8 cellular contexts compared by ENCODE assay signal in genomic region chr3:9779721-9780450, GRCh38. TPM values are rescaled to one million over a fixed set of nuclear protein-coding genes. Genes with fewer than 3 reads are reported as not detected.
A peak's percentile ranks its signal among the peaks of the same experiment; 100 is the strongest.
DNase-seq lines count a peak whose midpoint lies in the region; ATAC-seq and TF ChIP-seq lines count a peak whose summit lies in the region.

No MANE protein-coding gene starts in this region.

- H3K9me3 ChIP-seq in breast epithelium (no peaks in the 10 kb centered on the region), lower lobe of right lung (no peaks in the 10 kb centered on the region)

- no peak overlapping the region for H3K27ac Mint-ChIP-seq in MCF 10A (ENCODE audit: low read depth, unreplicated experiment)
- peak overlapping the region; percentile 97 for H3K27ac Mint-ChIP-seq in activated CD8-positive, alpha-beta T cell treated with anti-CD3 and anti-CD28 coated beads for 36 hours

- DNase-seq in MCF 10A (ENCODE audit: unreplicated experiment) (no peak), breast epithelium (ENCODE audit: low spot score in 2 of 2) (no peak), lower lobe of right lung (peak; percentile 57), dedifferentiated amniotic fluid mesenchymal stem cell (ENCODE audit: extremely low spot score) (no peak), cerebellum (ENCODE audit: low spot score) (no peak)
- DNase-seq in activated CD8-positive, alpha-beta T cell treated with anti-CD3 and anti-CD28 coated beads for 36 hours, result peak; percentile 79

- TF ChIP-seq CTCF in MCF 10A (IDR thresholded peaks at IDR 0.05; ENCODE audit: unreplicated experiment) (no peak), breast epithelium (IDR thresholded peaks at IDR 0.05) (no peak), lower lobe of right lung (IDR thresholded peaks at IDR 0.05) (no peak)
- no peak for TF ChIP-seq CTCF in activated CD8-positive, alpha-beta T cell treated with anti-CD3 and anti-CD28 coated beads for 36 hours (IDR thresholded peaks at IDR 0.05)

- peaks cover 16% of the 10 kb centered on the region for H3K4me1 Mint-ChIP-seq in MCF 10A (ENCODE audit: insufficient read depth, unreplicated experiment)
- H3K4me1 Mint-ChIP-seq in activated CD8-positive, alpha-beta T cell treated with anti-CD3 and anti-CD28 coated beads for 36 hours (ENCODE audit: low read depth), result peaks cover 64% of the 10 kb centered on the region

- peaks cover 22% of the 10 kb centered on the region for H3K36me3 Mint-ChIP-seq in MCF 10A (ENCODE audit: insufficient read depth, unreplicated experiment)
- peaks cover 33% of the 10 kb centered on the region for H3K36me3 Mint-ChIP-seq in activated CD8-positive, alpha-beta T cell treated with anti-CD3 and anti-CD28 coated beads for 36 hours (ENCODE audit: low read depth)

- H3K9me3 Mint-ChIP-seq in MCF 10A (ENCODE audit: unreplicated experiment), result no peaks in the 10 kb centered on the region
- peaks cover 1% of the 10 kb centered on the region for H3K9me3 Mint-ChIP-seq in activated CD8-positive, alpha-beta T cell treated with anti-CD3 and anti-CD28 coated beads for 36 hours

- H3K27me3 ChIP-seq in breast epithelium, result no peaks in the 10 kb centered on the region
- no peaks in the 10 kb centered on the region for H3K27me3 ChIP-seq in lower lobe of right lung (ENCODE audit: low read depth)

- BruUV-seq in MCF 10A (replicated peaks; lab: Mats Ljungman, UMichigan), result TSS peak; percentile 71

- H3K27ac ChIP-seq in breast epithelium (peak overlapping the region in 1 of 2 donors; percentile 43), lower lobe of right lung (peak overlapping the region; percentile 71)

- H3K4me1 ChIP-seq in breast epithelium, result no peaks in the 10 kb centered on the region
- H3K4me1 ChIP-seq in lower lobe of right lung, result peaks cover 26% of the 10 kb centered on the region

- H3K4me3 ChIP-seq in breast epithelium, result no peak overlapping the region
- H3K4me3 ChIP-seq in lower lobe of right lung, result no peak overlapping the region

- POLR2A ChIA-PET in MCF 10A (lab: Yijun Ruan, JAX), result interaction anchor here (1.2 to 2.3 kb wide), 2 partner anchors 11 to 13 kb away, joined by 3 to 7 read pairs; partner anchors contain the start of genes ARPC4 and TADA3
- POLR2A ChIA-PET in activated CD8-positive, alpha-beta T cell treated with anti-CD3 and anti-CD28 coated beads for 36 hours (lab: Charles Lee), result interaction anchor here (0.7 to 2.6 kb wide), 12 partner anchors 8 to 383 kb away, joined by 3 to 16 read pairs (median 5); partner anchors contain the start of genes ARPC4, CAMK1 and TADA3

- no peak for TF ChIP-seq POLR2A in breast epithelium (IDR thresholded peaks at IDR 0.05)

- no peak overlapping the region for H3K4me3 Mint-ChIP-seq in MCF 10A (ENCODE audit: unreplicated experiment)
- H3K4me3 Mint-ChIP-seq in activated CD8-positive, alpha-beta T cell treated with anti-CD3 and anti-CD28 coated beads for 36 hours, result peak overlapping the region; percentile 22

- H3K36me3 ChIP-seq in breast epithelium (no peaks in the 10 kb centered on the region), lower lobe of right lung (peaks cover 50% of the 10 kb centered on the region)

- CTCF ChIA-PET in MCF 10A (lab: Yijun Ruan, JAX), result interaction anchor here (0.7 kb wide), 1 partner anchor 11 kb away, joined by 3 read pairs; no protein-coding TSS in a partner anchor
- CTCF ChIA-PET in activated CD8-positive, alpha-beta T cell treated with anti-CD3 and anti-CD28 coated beads for 36 hours (lab: Charles Lee), result interaction anchor here (1.0 to 2.0 kb wide), 4 partner anchors 9 to 29 kb away, joined by 3 to 7 read pairs (median 4); partner anchors contain the start of gene ARPC4

- intact Hi-C loops in MCF 10A (cut with micrococcal nuclease) (no loop called here), breast epithelium (cut with DNase I; ENCODE audit: low total_unique reads) (no loop called here), lower lobe of right lung (cut with DNase I) (no loop called here)
- intact Hi-C loops in activated CD8-positive, alpha-beta T cell treated with anti-CD3 and anti-CD28 coated beads for 36 hours (cut with micrococcal nuclease), result no loop called here

- no peaks in the 10 kb centered on the region for H3K27me3 Mint-ChIP-seq in MCF 10A (ENCODE audit: insufficient read depth, unreplicated experiment)
- H3K27me3 Mint-ChIP-seq in activated CD8-positive, alpha-beta T cell treated with anti-CD3 and anti-CD28 coated beads for 36 hours, result no peaks in the 10 kb centered on the region

- peak; percentile 61 for ATAC-seq in HG03442 (IDR thresholded peaks at IDR 0.05; ENCODE audit: unreplicated experiment)
- peak; percentile 57 for ATAC-seq in activated CD8-positive, alpha-beta T cell treated with anti-CD3 and anti-CD28 coated beads for 36 hours
- ATAC-seq in lower lobe of right lung, result peak; percentile 58 to 76
- no peak for ATAC-seq in GM18873 (IDR thresholded peaks at IDR 0.05; ENCODE audit: low FRiP score, unreplicated experiment)

RNA-seq across cellular contexts. Expression of gene CAMK1, which starts 10.1 kb away (rescaled TPM):
- 8.3 and 11.7 TPM in 2 replicates for total RNA-seq in MCF 10A (2022)
- 10 to 100 TPM; 25.2 to 58.7 (median 40.0) TPM for total RNA-seq in breast epithelium
- 10 to 100 TPM; 41.7 to 45.7 TPM for total RNA-seq in activated CD8-positive, alpha-beta T cell treated with anti-CD3 and anti-CD28 coated beads for 36 hours
- total RNA-seq in lower lobe of right lung, result 30.8 TPM
- total RNA-seq in cerebellum, result 12.2 TPM

RNA-seq across cellular contexts. Expression of gene TADA3, which starts 12.4 kb away (rescaled TPM):
- total RNA-seq in MCF 10A (2022), result 72.0 and 77.1 TPM in 2 replicates
- total RNA-seq in breast epithelium, result 10 to 100 TPM; 66.1 to 73.4 (median 70.1) TPM
- 10 to 100 TPM; 57.5 to 58.3 TPM for total RNA-seq in activated CD8-positive, alpha-beta T cell treated with anti-CD3 and anti-CD28 coated beads for 36 hours
- 53.8 TPM for total RNA-seq in lower lobe of right lung
- 21.4 TPM for total RNA-seq in cerebellum

RNA-seq across cellular contexts. Expression of gene ARPC4, which starts 13.0 kb away (rescaled TPM):
- 122 and 132 TPM in 2 replicates for total RNA-seq in MCF 10A (2022)
- total RNA-seq in breast epithelium, result 100 to 1,000 TPM; 116 to 163 (median 117) TPM
- total RNA-seq in activated CD8-positive, alpha-beta T cell treated with anti-CD3 and anti-CD28 coated beads for 36 hours, result 100 to 1,000 TPM; 205 to 208 TPM
- 170 TPM for total RNA-seq in lower lobe of right lung
- total RNA-seq in cerebellum, result 68.0 TPM

RNA-seq across cellular contexts. Expression of gene OGG1, which starts 30.1 kb away (rescaled TPM):
- 15.3 and 17.7 TPM in 2 replicates for total RNA-seq in MCF 10A (2022)
- total RNA-seq in breast epithelium, result 10 to 100 TPM; 21.3 to 33.4 (median 23.3) TPM
- 10 to 100 TPM; 32.4 to 39.3 TPM for total RNA-seq in activated CD8-positive, alpha-beta T cell treated with anti-CD3 and anti-CD28 coated beads for 36 hours
- total RNA-seq in lower lobe of right lung, result 21.5 TPM
- 62.0 TPM for total RNA-seq in cerebellum

RNA-seq across cellular contexts. Expression of gene TTLL3, which starts 30.2 kb away (rescaled TPM):
- total RNA-seq in MCF 10A (2022) (14.6 and 16.6 TPM in 2 replicates), breast epithelium (10 to 100 TPM; 63.1 to 76.7 (median 72.3) TPM), lower lobe of right lung (50.0 TPM), cerebellum (29.8 TPM)
- 10 to 100 TPM; 52.4 to 61.1 TPM for total RNA-seq in activated CD8-positive, alpha-beta T cell treated with anti-CD3 and anti-CD28 coated beads for 36 hours

Comparison
In these comparisons a context has a peak if more than half of its experiments do, and no peak if none do; other contexts are left out.
1. DNase-seq: peak in activated CD8-positive, alpha-beta T cell treated with anti-CD3 and anti-CD28 coated beads for 36 hours (single experiment) and lower lobe of right lung (single experiment); none in MCF 10A (single experiment), breast epithelium (0 of 2), dedifferentiated amniotic fluid mesenchymal stem cell (single experiment) and cerebellum (single experiment).